In the genomic region with DNA sequence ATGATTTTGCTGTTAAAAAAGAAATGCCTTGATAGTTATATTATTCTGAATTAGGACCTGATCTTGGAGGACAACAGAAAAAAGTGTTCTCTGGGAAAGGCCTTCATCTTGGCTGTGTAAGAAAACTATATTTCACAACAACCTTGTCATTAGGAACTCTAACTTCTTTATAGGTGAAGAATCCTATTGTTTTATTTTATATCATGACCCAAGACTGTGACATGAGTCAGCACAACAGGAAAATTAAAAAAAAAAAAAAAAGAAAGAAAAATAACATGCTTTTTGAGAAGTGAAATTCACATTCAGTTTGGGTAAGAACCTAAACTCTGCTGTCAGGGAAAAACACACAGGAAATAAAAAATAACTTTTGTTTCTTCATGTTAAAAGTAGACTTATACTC, we compare ENCODE assay signal across 29 cellular contexts. TPM values are rescaled to one million over a fixed set of nuclear protein-coding genes. Genes with fewer than 3 reads are reported as not detected.
DNase-seq lines count a peak whose midpoint lies in the region; ATAC-seq, FAIRE-seq and TF ChIP-seq lines count a peak whose summit lies in the region.
"Had no signal": no experiment of that assay in that cellular context is flagged by ENCODE, and none has a peak within 500 bp of the region (broad histone marks: within the 10 kb centered on the region; RNA-seq: fewer than 3 reads in every experiment).

No MANE protein-coding gene starts in this region.

- no peak for FAIRE-seq in K562 (lab: Jason Lieb, UNC)
- FAIRE-seq: GM12878 had no signal

- no TSS peak for BruUV-seq in K562 (replicated peaks; lab: Mats Ljungman, UMichigan)

- H3K36me3 ChIP-seq in K562 (ENCODE audit: control insufficient read depth, insufficient read depth, low read length) = no peaks in the 10 kb centered on the region
- H3K36me3 ChIP-seq in thyroid gland = no peaks in the 10 kb centered on the region
- H3K36me3 ChIP-seq in esophagus squamous epithelium = no peaks in the 10 kb centered on the region

- ATAC-seq in K562 (no peak), HG02571 (IDR thresholded peaks at IDR 0.05; ENCODE audit: unreplicated experiment) (no peak)
- ATAC-seq: CD8-positive, alpha-beta T cell; GM12878; Panc1 had no signal

- H3K9ac ChIP-seq in K562 (ENCODE audit: insufficient read depth in 1 of 2, low read depth in 2 of 2, low read length in 2 of 2) = no peak overlapping the region

- H2AFZ ChIP-seq in K562 (ENCODE audit: low read depth, low read length) = no peak overlapping the region

- H3K4me1 ChIP-seq in K562 (replicated peaks in 1 of 2; ENCODE audit: control insufficient read depth in 2 of 2, insufficient read depth in 2 of 2, low read length in 2 of 2) (no peaks in the 10 kb centered on the region; a peak in 1 of 5 replicates), thyroid gland (peaks cover 9 to 11% of the 10 kb centered on the region in 2 donors), esophagus squamous epithelium (no peaks in the 10 kb centered on the region)

- no peaks in the 10 kb centered on the region for H3K79me2 ChIP-seq in K562 (ENCODE audit: control insufficient read depth, insufficient read depth, low read length)

- no peaks in the 10 kb centered on the region for H4K20me1 ChIP-seq in K562 (replicated peaks; ENCODE audit: control insufficient read depth, insufficient read depth, low read length)

- in situ Hi-C loops in K562 (cut with MboI) = no loop called here

- H3K4me3 ChIP-seq in K562 (no peak overlapping the region), fibroblast of pulmonary artery (replicated peaks; ENCODE audit: low read depth, low read length) (no peak overlapping the region), thyroid gland (replicated peaks in 1 of 3) (no peak overlapping the region), esophagus squamous epithelium (no peak overlapping the region)
- H3K4me3 ChIP-seq: GM12878 had no signal

- no peaks in the 10 kb centered on the region for H3K27me3 ChIP-seq in K562 (ENCODE audit: control insufficient read depth in 2 of 2, insufficient read depth in 2 of 2, low read length in 2 of 2)
- no peaks in the 10 kb centered on the region for H3K27me3 ChIP-seq in thyroid gland
- H3K27me3 ChIP-seq in esophagus squamous epithelium = peaks cover 0 to 5% (median 0%) of the 10 kb centered on the region in 4 donors

- TF ChIP-seq POLR2A in K562 (conservative IDR thresholded peaks at IDR 0.05) (no peak), thyroid gland (IDR thresholded peaks at IDR 0.05) (no peak), esophagus squamous epithelium (IDR thresholded peaks at IDR 0.05) (no peak)

- DNase-seq in NOMO-1 (lab: John Stamatoyannopoulos, UW; ENCODE audit: unreplicated experiment in 2 of 2) (peak; percentile 2 to 28), NOMO-1 treated with dmso at 0.1 percent for 144 hours (lab: John Stamatoyannopoulos, UW; ENCODE audit: unreplicated experiment) (no peak), K562 (ENCODE audit: extremely low read depth in 1 of 4, low spot score in 3 of 4) (no peak), fibroblast of pulmonary artery (ENCODE audit: low read depth) (peak; percentile 67), thyroid gland (no peak), esophagus squamous epithelium (lab: John Stamatoyannopoulos, UW) (no peak), AG08395 (ENCODE audit: low spot score) (no peak)
- DNase-seq: 8988T; C1 segment of cervical spinal cord; CD8-positive, alpha-beta T cell; DMS 273 treated with DMSO at 0.1 percent for 48 hours; DMS79; EL; GDM1; Karpas-422; NCI-H2029; NCI-H446 treated with DMSO at 0.1 percent for 48 hours; NCI-H526; NCI-H82; NK-92 treated with Interleukin-12 subunit alpha and Interleukin-12 subunit beta, amount 100 ng/mL, for 24 hours; SHP77 had no signal

- TF ChIP-seq EP300 in K562 (IDR thresholded peaks at IDR 0.05; ENCODE audit: low read length) = no peak

- POLR2A ChIA-PET in K562 (lab: Yijun Ruan, JAX) = no interaction called here

- H3K9me3 ChIP-seq in K562 (replicated peaks; ENCODE audit: control insufficient read depth, insufficient read depth, low read depth, low read length) (peaks cover 3% of the 10 kb centered on the region), thyroid gland (no peaks in the 10 kb centered on the region), esophagus squamous epithelium (peaks cover 0 to 6% (median 0%) of the 10 kb centered on the region in 3 donors)

- CTCF ChIA-PET in K562 (lab: Yijun Ruan, JAX; ENCODE audit: low intra/inter-chr PET ratio) = no interaction called here

- no peak overlapping the region for H3K27ac ChIP-seq in K562 (ENCODE audit: extremely low read depth, low read depth, low read length)
- H3K27ac ChIP-seq in thyroid gland = peak overlapping the region in 2 of 3 donors; percentile 11 to 54
- H3K27ac ChIP-seq in esophagus squamous epithelium = no peak overlapping the region
- H3K27ac ChIP-seq: RWPE1 had no signal

- H3K9me1 ChIP-seq in K562 (ENCODE audit: control insufficient read depth, insufficient read depth, low read length) = no peaks in the 10 kb centered on the region

- TF ChIP-seq CTCF in K562 (IDR thresholded peaks at IDR 0.05 in 2 of 3, conservative IDR thresholded peaks at IDR 0.05 in 1 of 3; ENCODE audit: insufficient read depth in 2 of 3, low read depth in 1 of 3, low read length in 3 of 3) (no peak), fibroblast of pulmonary artery (IDR thresholded peaks at IDR 0.05; ENCODE audit: low read length, missing control alignments) (no peak), thyroid gland (IDR thresholded peaks at IDR 0.05) (no peak), esophagus squamous epithelium (IDR thresholded peaks at IDR 0.05) (no peak)

- intact Hi-C loops in K562 (cut with micrococcal nuclease) = no loop called here
- intact Hi-C loops in thyroid gland (cut with DNase I) = no loop called here
- intact Hi-C loops in esophagus squamous epithelium (cut with DNase I) = no loop called here

- TF ChIP-seq RAD21 in K562 (CRISPR knock-in tag; conservative IDR thresholded peaks at IDR 0.05 in 1 of 2, IDR thresholded peaks at IDR 0.05 in 1 of 2) = no peak

- no peak overlapping the region for H3K4me2 ChIP-seq in K562 (ENCODE audit: insufficient read depth, low read length)

RNA-seq across cellular contexts. Expression of gene FOLR2, which starts 11.7 kb away (rescaled TPM):
- total RNA-seq in K562 (2011; cell fraction: chromatin; rRNA removed; ENCODE audit: low replicate concordance) = not detected in 2 replicates
- not detected in 2 replicates for total RNA-seq in K562 (2011; cell fraction: nucleolus; rRNA removed)
- not detected in 2 replicates for total RNA-seq in K562 (2011; cell fraction: nucleoplasm; rRNA removed)
- not detected in 2 replicates for total RNA-seq in K562 (2014; rRNA removed)
- not detected in 2 replicates for total RNA-seq in K562 (2014; rRNA removed; fragmentation: Illumina TruSeq; extraction: Trizol)
- not detected in 2 replicates for total RNA-seq in K562 (2015; rRNA removed; fragmentation: Illumina TruSeq; extraction: Trizol)
- 0.20 TPM in 1 of 2 replicates, not detected in the other for total RNA-seq in K562 (2021)
- polyA plus RNA-seq in K562 (2011; rRNA removed) = not detected in 2 replicates
- polyA plus RNA-seq in K562 (2011; cell fraction: cytosol; rRNA removed) = 0.57 TPM in 1 of 2 replicates, not detected in the other
- not detected in 2 replicates for polyA plus RNA-seq in K562 (2011; cell fraction: nucleus; rRNA removed)
- 0.14 TPM in 1 of 2 replicates, not detected in the other for polyA plus RNA-seq in K562 (2012)
- polyA plus RNA-seq in K562 (2014; fragmentation: Illumina TruSeq; extraction: Trizol) = 0.28 TPM in 1 of 2 replicates, not detected in the other
- under 1 TPM in 1 of 2 experiments, not detected in 1; 0.27 TPM for polyA plus RNA-seq in K562 (2014; fragmentation: Nextera tagmentation; extraction: Ambion mirVana)
- polyA plus RNA-seq in K562 (2014; rRNA removed) = not detected in 2 replicates
- polyA minus RNA-seq in K562 (2011; rRNA and poly(A)+ RNA removed) = not detected in 2 replicates
- polyA minus RNA-seq in K562 (2011; cell fraction: cytosol; rRNA and poly(A)+ RNA removed) = not detected in 2 replicates
- not detected in 2 replicates for polyA minus RNA-seq in K562 (2011; cell fraction: nucleus; rRNA and poly(A)+ RNA removed)
- total RNA-seq in thyroid gland = 10 to 100 TPM in 2 of 4 donors, 1 to 10 TPM in 2; 5.3 to 28.6 (median 9.7) TPM
- total RNA-seq in esophagus squamous epithelium = 10 to 100 TPM in 1 of 4 donors, 1 to 10 TPM in 2, not detected in 1; 1.7 to 41.6 (median 9.1) TPM
- total RNA-seq: CD8-positive, alpha-beta T cell; H4; HT-29; SK-MEL-5 had no signal

RNA-seq across cellular contexts. Expression of gene FOLR1, which starts 12.9 kb away (rescaled TPM):
- total RNA-seq in K562 (2011; cell fraction: chromatin; rRNA removed; ENCODE audit: low replicate concordance) = 0.46 and 2.7 TPM in 2 replicates
- 2.5 and 3.3 TPM in 2 replicates for total RNA-seq in K562 (2011; cell fraction: nucleolus; rRNA removed)
- total RNA-seq in K562 (2011; cell fraction: nucleoplasm; rRNA removed) = 1.8 and 2.9 TPM in 2 replicates
- total RNA-seq in K562 (2014; rRNA removed) (0.68 and 0.90 TPM in 2 replicates), K562 (2014; rRNA removed; fragmentation: Illumina TruSeq; extraction: Trizol) (0.19 and 0.22 TPM in 2 replicates), K562 (2015; rRNA removed; fragmentation: Illumina TruSeq; extraction: Trizol) (0.58 and 0.75 TPM in 2 replicates), K562 (2021) (0.49 and 0.92 TPM in 2 replicates), thyroid gland (10 to 100 TPM in 3 of 4 donors, 1 to 10 TPM in 1; 5.5 to 64.9 (median 36.3) TPM), esophagus squamous epithelium (1 to 10 TPM in 2 of 4 donors, under 1 TPM in 1, not detected in 1; 0.38 to 7.6 (median 1.5) TPM)
- polyA plus RNA-seq in K562 (2011; rRNA removed) (1.2 and 2.3 TPM in 2 replicates), K562 (2014; fragmentation: Illumina TruSeq; extraction: Trizol) (0.96 and 1.7 TPM in 2 replicates), K562 (2014; fragmentation: Nextera tagmentation; extraction: Ambion mirVana) (1 to 10 TPM; 1.0 to 1.7 TPM), K562 (2014; rRNA removed) (1.8 TPM in 2 replicates)
- 2.0 and 3.9 TPM in 2 replicates for polyA plus RNA-seq in K562 (2011; cell fraction: cytosol; rRNA removed)
- polyA plus RNA-seq in K562 (2011; cell fraction: nucleus; rRNA removed) = 0.77 and 1.7 TPM in 2 replicates
- polyA plus RNA-seq in K562 (2012) = 1.8 and 7.5 TPM in 2 replicates
- 1.5 TPM in 1 of 2 replicates, not detected in the other for polyA minus RNA-seq in K562 (2011; rRNA and poly(A)+ RNA removed)
- 2.3 and 4.2 TPM in 2 replicates for polyA minus RNA-seq in K562 (2011; cell fraction: cytosol; rRNA and poly(A)+ RNA removed)
- polyA minus RNA-seq in K562 (2011; cell fraction: nucleus; rRNA and poly(A)+ RNA removed) = 1.2 and 1.4 TPM in 2 replicates
- total RNA-seq: CD8-positive, alpha-beta T cell; GM12878; OCI-LY7; SK-MEL-5 had no signal
- polyA plus RNA-seq: GM12878 had no signal

RNA-seq across cellular contexts. Expression of gene INPPL1, which starts 19.7 kb away (rescaled TPM):
- total RNA-seq in K562 (2011; cell fraction: chromatin; rRNA removed; ENCODE audit: low replicate concordance) = 549 and 1,360 TPM in 2 replicates
- 683 and 737 TPM in 2 replicates for total RNA-seq in K562 (2011; cell fraction: nucleolus; rRNA removed)
- total RNA-seq in K562 (2011; cell fraction: nucleoplasm; rRNA removed) = 497 TPM in 2 replicates
- total RNA-seq in K562 (2014; rRNA removed) (61.6 and 94.9 TPM in 2 replicates), K562 (2014; rRNA removed; fragmentation: Illumina TruSeq; extraction: Trizol) (36.2 and 37.8 TPM in 2 replicates), K562 (2015; rRNA removed; fragmentation: Illumina TruSeq; extraction: Trizol) (51.1 and 52.7 TPM in 2 replicates), K562 (2021) (135 and 137 TPM in 2 replicates), thyroid gland (100 to 1,000 TPM in 2 of 4 donors, 10 to 100 TPM in 2; 85.9 to 114 (median 99.5) TPM), esophagus squamous epithelium (10 to 100 TPM; 22.4 to 61.2 (median 26.3) TPM)
- polyA plus RNA-seq in K562 (2011; rRNA removed) (75.9 and 141 TPM in 2 replicates), K562 (2014; fragmentation: Illumina TruSeq; extraction: Trizol) (83.2 and 84.0 TPM in 2 replicates), K562 (2014; fragmentation: Nextera tagmentation; extraction: Ambion mirVana) (under 1 TPM; 0.55 to 0.81 TPM), K562 (2014; rRNA removed) (94.8 and 118 TPM in 2 replicates)
- polyA plus RNA-seq in K562 (2011; cell fraction: cytosol; rRNA removed) = 53.0 and 79.7 TPM in 2 replicates
- polyA plus RNA-seq in K562 (2011; cell fraction: nucleus; rRNA removed) = 1,064 and 1,073 TPM in 2 replicates
- 92.0 and 111 TPM in 2 replicates for polyA plus RNA-seq in K562 (2012)
- 61.2 and 72.8 TPM in 2 replicates for polyA minus RNA-seq in K562 (2011; rRNA and poly(A)+ RNA removed)
- 85.6 and 95.4 TPM in 2 replicates for polyA minus RNA-seq in K562 (2011; cell fraction: cytosol; rRNA and poly(A)+ RNA removed)
- polyA minus RNA-seq in K562 (2011; cell fraction: nucleus; rRNA and poly(A)+ RNA removed) = 195 and 256 TPM in 2 replicates

RNA-seq across cellular contexts. Expression of gene PHOX2A, which starts 39.1 kb away (rescaled TPM):
- not detected in 2 replicates for total RNA-seq in K562 (2011; cell fraction: chromatin; rRNA removed; ENCODE audit: low replicate concordance)
- total RNA-seq in K562 (2011; cell fraction: nucleolus; rRNA removed) = not detected in 2 replicates
- not detected in 2 replicates for total RNA-seq in K562 (2011; cell fraction: nucleoplasm; rRNA removed)
- total RNA-seq in K562 (2014; rRNA removed) (not detected in 2 replicates), K562 (2014; rRNA removed; fragmentation: Illumina TruSeq; extraction: Trizol) (not detected in 2 replicates), K562 (2015; rRNA removed; fragmentation: Illumina TruSeq; extraction: Trizol) (not detected in 2 replicates), K562 (2021) (not detected in 2 replicates), thyroid gland (not detected), esophagus squamous epithelium (not detected)
- polyA plus RNA-seq in K562 (2011; rRNA removed) (not detected in 2 replicates), K562 (2014; fragmentation: Illumina TruSeq; extraction: Trizol) (not detected in 2 replicates), K562 (2014; fragmentation: Nextera tagmentation; extraction: Ambion mirVana) (not detected), K562 (2014; rRNA removed) (not detected in 2 replicates)
- not detected in 2 replicates for polyA plus RNA-seq in K562 (2011; cell fraction: cytosol; rRNA removed)
- not detected in 2 replicates for polyA plus RNA-seq in K562 (2011; cell fraction: nucleus; rRNA removed)
- polyA plus RNA-seq in K562 (2012) = not detected in 2 replicates
- polyA minus RNA-seq in K562 (2011; rRNA and poly(A)+ RNA removed) = not detected in 2 replicates
- polyA minus RNA-seq in K562 (2011; cell fraction: cytosol; rRNA and poly(A)+ RNA removed) = not detected in 2 replicates
- polyA minus RNA-seq in K562 (2011; cell fraction: nucleus; rRNA and poly(A)+ RNA removed) = not detected in 2 replicates
- total RNA-seq: CD8-positive, alpha-beta T cell; GM12878; H4; HT-29; OCI-LY7; SK-MEL-5 had no signal
- polyA plus RNA-seq: GM12878 had no signal

Comparison
In these comparisons a context has a peak if more than half of its experiments do, and no peak if none do; other contexts are left out.
1. DNase-seq: peak in NOMO-1 (2 of 2) and fibroblast of pulmonary artery (single experiment); none in NOMO-1 treated with dmso at 0.1 percent for 144 hours (single experiment), K562 (0 of 4), thyroid gland (0 of 2), esophagus squamous epithelium (single experiment) and AG08395 (single experiment).
2. H3K27ac ChIP-seq: peak in thyroid gland (2 of 3); none in K562 (single experiment) and esophagus squamous epithelium (0 of 4).